Comparison of ENCODE assay signal across 19 cellular contexts in the genomic region with DNA sequence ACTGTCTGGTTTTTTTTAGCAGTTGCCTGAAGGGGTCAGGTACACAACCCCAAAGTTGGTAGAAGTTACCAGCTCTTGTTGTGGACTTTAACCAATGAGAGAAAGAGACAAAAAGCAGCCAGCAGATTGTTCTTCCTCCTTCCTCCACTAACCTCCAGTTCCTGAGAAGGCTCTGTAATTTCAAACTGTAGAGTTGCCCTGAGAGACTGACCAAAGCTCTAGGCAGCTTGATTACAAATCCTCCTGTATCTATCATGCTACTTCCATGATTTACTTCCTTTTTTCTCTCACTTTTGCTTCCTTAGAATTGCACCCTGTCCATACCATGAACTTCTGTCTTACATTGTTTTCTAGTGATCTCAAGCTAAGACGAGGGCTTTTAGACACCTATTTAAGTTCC. TPM values are rescaled to one million over a fixed set of nuclear protein-coding genes. Genes with fewer than 3 reads are reported as not detected.
DNase-seq lines count a peak whose midpoint lies in the region; ATAC-seq and TF ChIP-seq lines count a peak whose summit lies in the region.
"Had no signal": no experiment of that assay in that cellular context is flagged by ENCODE, and none has a peak within 500 bp of the region (broad histone marks: within the 10 kb centered on the region; RNA-seq: fewer than 3 reads in every experiment).

No MANE protein-coding gene starts in this region.

- peaks cover 0 to 2% (median 0%) of the 10 kb centered on the region in 7 donors for H3K9me3 Mint-ChIP-seq in CD4-positive, CD25-positive, alpha-beta regulatory T cell

- H3K27me3 ChIP-seq in CD4-positive, CD25-positive, alpha-beta regulatory T cell (ENCODE audit: control insufficient read depth, insufficient read depth, low read length) = no peaks in the 10 kb centered on the region
- H3K27me3 ChIP-seq in lower lobe of right lung (ENCODE audit: low read depth) (no peaks in the 10 kb centered on the region), Karpas-422 (ENCODE audit: low read length) (no peaks in the 10 kb centered on the region)

- intact Hi-C loops in lower lobe of right lung (cut with DNase I) = no loop called here

- ATAC-seq in CD4-positive, CD25-positive, alpha-beta regulatory T cell (ENCODE audit: low read depth in 2 of 2) = no peak
- ATAC-seq in lower lobe of right lung = peak; percentile 52 to 60
- ATAC-seq in GM18870 (IDR thresholded peaks at IDR 0.05; ENCODE audit: unreplicated experiment) = no peak
- ATAC-seq: T-helper 17 cell had no signal

- no peaks in the 10 kb centered on the region; the same call in 1 of the 2 replicates for H3K9me2 ChIP-seq in Karpas-422 (replicated peaks; ENCODE audit: insufficient read depth, low read length)
- H3K9me2 ChIP-seq: SK-N-SH had no signal

- H2AFZ ChIP-seq in Karpas-422 (ENCODE audit: low read length) = no peak overlapping the region

- no peak for DNase-seq in CD4-positive, CD25-positive, alpha-beta regulatory T cell
- DNase-seq in Kasumi-1 (lab: John Stamatoyannopoulos, UW) (peak; percentile 10 to 36), SKM-1 (lab: John Stamatoyannopoulos, UW; ENCODE audit: unreplicated experiment) (peak; percentile 72), lower lobe of right lung (no peak), Karpas-422 (no peak), iPS-NIHi7 (ENCODE audit: extremely low spot score) (no peak)
- DNase-seq: ACHN, Caco-2, KBM-7, NCI-H1092, NCI-H146, NCI-H2029 treated with DMSO at 0.1 percent for 48 hours, NCI-H2171, NCI-H526, Right ventricle myocardium superior, SK-N-SH, T-helper 17 cell had no signal

- no peak overlapping the region for H3K9ac ChIP-seq in Karpas-422 (ENCODE audit: low read length)
- H3K9ac ChIP-seq: SK-N-SH had no signal

- H3K27me3 Mint-ChIP-seq in CD4-positive, CD25-positive, alpha-beta regulatory T cell = no peaks in the 10 kb centered on the region
- H3K27me3 Mint-ChIP-seq: T-helper 17 cell had no signal

- no peak overlapping the region for H3K4me2 ChIP-seq in Karpas-422 (ENCODE audit: low read depth, low read length, poor library complexity, severe bottlenecking)
- H3K4me2 ChIP-seq: SK-N-SH had no signal

- no peak overlapping the region for H3K4me3 Mint-ChIP-seq in CD4-positive, CD25-positive, alpha-beta regulatory T cell
- H3K4me3 Mint-ChIP-seq: T-helper 17 cell had no signal

- peaks cover 13% of the 10 kb centered on the region for H3K79me2 ChIP-seq in Karpas-422 (ENCODE audit: low read length)

- H3K9me3 ChIP-seq in CD4-positive, CD25-positive, alpha-beta regulatory T cell (ENCODE audit: control insufficient read depth in 2 of 2, low read length in 2 of 2) = no peaks in the 10 kb centered on the region
- H3K9me3 ChIP-seq in lower lobe of right lung = no peaks in the 10 kb centered on the region
- no peaks in the 10 kb centered on the region for H3K9me3 ChIP-seq in Karpas-422 (ENCODE audit: low read length)
- H3K9me3 ChIP-seq: Caco-2, SK-N-SH had no signal

- H3K4me1 Mint-ChIP-seq in CD4-positive, CD25-positive, alpha-beta regulatory T cell = peaks cover 9 to 16% (median 12%) of the 10 kb centered on the region in 4 donors

- H3K27ac Mint-ChIP-seq in CD4-positive, CD25-positive, alpha-beta regulatory T cell = peak overlapping the region in 2 of 3 donors; percentile 0 to 53
- H3K27ac Mint-ChIP-seq: T-helper 17 cell had no signal

- no peak overlapping the region for H3K4me3 ChIP-seq in CD4-positive, CD25-positive, alpha-beta regulatory T cell (ENCODE audit: low read depth, low read length)
- H3K4me3 ChIP-seq in lower lobe of right lung = no peak overlapping the region
- no peak overlapping the region for H3K4me3 ChIP-seq in Karpas-422 (ENCODE audit: low read length)

- H3K36me3 Mint-ChIP-seq in CD4-positive, CD25-positive, alpha-beta regulatory T cell = peaks cover 58% of the 10 kb centered on the region

- no peak for TF ChIP-seq CTCF in lower lobe of right lung (IDR thresholded peaks at IDR 0.05)

- H3K27ac ChIP-seq in CD4-positive, CD25-positive, alpha-beta regulatory T cell (ENCODE audit: insufficient read depth, low read length, poor library complexity, severe bottlenecking) = no peak overlapping the region
- H3K27ac ChIP-seq in lower lobe of right lung (no peak overlapping the region), Karpas-422 (ENCODE audit: low read length) (no peak overlapping the region)
- H3K27ac ChIP-seq: C4-2B had no signal

- peaks cover 48% of the 10 kb centered on the region for H3K36me3 ChIP-seq in CD4-positive, CD25-positive, alpha-beta regulatory T cell (ENCODE audit: control insufficient read depth, insufficient read depth, low read length)
- H3K36me3 ChIP-seq in lower lobe of right lung = peaks cover 43% of the 10 kb centered on the region
- H3K36me3 ChIP-seq in Karpas-422 (ENCODE audit: insufficient read depth, low read length) = peaks cover 12% of the 10 kb centered on the region; the same call in 1 of the 2 replicates

- H3K4me1 ChIP-seq in CD4-positive, CD25-positive, alpha-beta regulatory T cell (ENCODE audit: control insufficient read depth, insufficient read depth, low read length, poor library complexity, severe bottlenecking) = no peaks in the 10 kb centered on the region
- H3K4me1 ChIP-seq in lower lobe of right lung (no peaks in the 10 kb centered on the region), Karpas-422 (ENCODE audit: low read length) (no peaks in the 10 kb centered on the region)
- H3K4me1 ChIP-seq: Caco-2 had no signal

- H4K20me1 ChIP-seq in Karpas-422 (ENCODE audit: insufficient read depth, low read depth, low read length) = no peaks in the 10 kb centered on the region

RNA-seq across cellular contexts. Expression of gene NSUN3, which starts 29.2 kb away (rescaled TPM):
- total RNA-seq in CD4-positive, CD25-positive, alpha-beta regulatory T cell = 26.2 TPM
- polyA plus RNA-seq in CD4-positive, CD25-positive, alpha-beta regulatory T cell = 10 to 100 TPM in 3 of 4 donors, 1 to 10 TPM in 1; 9.8 to 12.3 (median 11.3) TPM
- total RNA-seq in lower lobe of right lung = 18.0 TPM
- total RNA-seq in Karpas-422 (2014; rRNA removed; shearing (Covaris generic); ENCODE audit: low replicate concordance) = 15.3 and 36.9 TPM in 2 replicates

RNA-seq across cellular contexts. Expression of gene DHFR2, which starts 29.4 kb away (rescaled TPM):
- 2.9 TPM for total RNA-seq in CD4-positive, CD25-positive, alpha-beta regulatory T cell
- polyA plus RNA-seq in CD4-positive, CD25-positive, alpha-beta regulatory T cell = 1 to 10 TPM; 4.2 to 6.7 (median 4.9) TPM
- total RNA-seq in lower lobe of right lung = 9.2 TPM
- 5.6 and 7.9 TPM in 2 replicates for total RNA-seq in Karpas-422 (2014; rRNA removed; shearing (Covaris generic); ENCODE audit: low replicate concordance)

Comparison
In these comparisons a context has a peak if more than half of its experiments do, and no peak if none do; other contexts are left out.
1. ATAC-seq: peak in lower lobe of right lung (2 of 2); none in CD4-positive, CD25-positive, alpha-beta regulatory T cell (0 of 2) and GM18870 (single experiment).
2. DNase-seq: peak in Kasumi-1 (2 of 2) and SKM-1 (single experiment); none in CD4-positive, CD25-positive, alpha-beta regulatory T cell (0 of 3), lower lobe of right lung (single experiment), Karpas-422 (single experiment) and iPS-NIHi7 (single experiment).